Comparison of ENCODE assay signal across 9 cellular contexts in the genomic region with DNA sequence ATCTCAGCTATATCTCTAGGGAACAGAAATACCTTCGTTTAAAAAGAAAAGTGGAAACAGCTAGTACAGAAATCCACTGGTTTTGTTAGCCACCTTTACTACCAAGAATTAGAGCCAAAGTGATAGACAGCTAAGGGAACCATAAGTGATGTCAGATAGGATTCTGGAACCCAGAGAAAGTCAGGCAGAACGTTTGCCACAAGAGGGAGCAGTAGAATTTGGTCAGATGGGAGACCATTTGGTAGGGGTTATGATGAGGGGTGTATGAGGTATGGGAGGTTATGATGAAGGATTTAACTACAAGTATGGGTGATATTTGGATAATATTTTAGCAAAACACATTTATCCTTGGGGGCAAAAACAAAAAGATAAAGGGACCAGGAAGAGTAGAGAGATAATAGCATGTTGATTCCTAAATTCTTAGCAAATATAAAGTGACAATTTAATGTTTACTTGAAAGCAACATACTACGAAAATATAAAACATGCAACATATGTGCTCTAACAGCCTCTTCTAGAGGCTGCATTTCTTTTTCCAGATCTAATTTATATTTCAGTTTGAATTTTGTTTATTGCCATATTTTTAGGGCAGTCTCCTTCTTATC. TPM values are rescaled to one million over a fixed set of nuclear protein-coding genes. Genes with fewer than 3 reads are reported as not detected.
DNase-seq lines count a peak whose midpoint lies in the region; ATAC-seq and TF ChIP-seq lines count a peak whose summit lies in the region.
"Had no signal": no experiment of that assay in that cellular context is flagged by ENCODE, and none has a peak within 500 bp of the region (broad histone marks: within the 10 kb centered on the region; RNA-seq: fewer than 3 reads in every experiment).

No MANE protein-coding gene starts in this region.

- no peaks in the 10 kb centered on the region for H3K9me3 ChIP-seq in right lobe of liver
- H3K9me3 ChIP-seq: Caco-2 had no signal

- H3K4me3 ChIP-seq in WI38 (ENCODE audit: low read depth, low read length) (no peak overlapping the region), right lobe of liver (no peak overlapping the region), lower leg skin (ENCODE audit: low read depth, poor library complexity, severe bottlenecking) (no peak overlapping the region)

- no peaks in the 10 kb centered on the region for H3K36me3 ChIP-seq in right lobe of liver

- TF ChIP-seq CTCF in WI38 (IDR thresholded peaks at IDR 0.05; ENCODE audit: low read depth, low read length) (peak; percentile 51), right lobe of liver (IDR thresholded peaks at IDR 0.05) (peak; percentile 17 to 36 (median 34)), lower leg skin (IDR thresholded peaks at IDR 0.05) (no peak)

- intact Hi-C loops in right lobe of liver (cut with DNase I) (no loop called here), lower leg skin (cut with DNase I; ENCODE audit: low total_unique reads) (no loop called here)

- H3K27ac ChIP-seq in right lobe of liver = no peak overlapping the region

- H3K27me3 ChIP-seq in right lobe of liver = no peaks in the 10 kb centered on the region

- TF ChIP-seq POLR2A in right lobe of liver (IDR thresholded peaks at IDR 0.05) = no peak
- no peak for TF ChIP-seq POLR2A in lower leg skin (IDR thresholded peaks at IDR 0.05)

- peak in 2 of 4 donors; percentile 16 to 34 for ATAC-seq in right lobe of liver
- ATAC-seq in HG03520 (IDR thresholded peaks at IDR 0.05; ENCODE audit: unreplicated experiment) = no peak

- peak; percentile 21 for DNase-seq in NCI-H2107 treated with DMSO at 0.1 percent for 48 hours (lab: John Stamatoyannopoulos, UW; ENCODE audit: unreplicated experiment)
- no peak for DNase-seq in NCI-H2107 (lab: John Stamatoyannopoulos, UW)
- peak; percentile 68 for DNase-seq in NAMALWA (ENCODE audit: low spot score)
- no peak for DNase-seq in right lobe of liver
- no peak for DNase-seq in mucosa of gallbladder (ENCODE audit: low spot score)
- DNase-seq in lower leg skin (ENCODE audit: low spot score in 2 of 2) = no peak

- 15% methylated on average over 3 of the region's 3 CpGs for WGBS in right lobe of liver (ENCODE audit: insufficient coverage, low coverage, low lambda C conversion rate, missing lambda C conversion rate)
- 40 to 46% methylated on average over 3 of the region's 3 CpGs for WGBS in lower leg skin, 2 donors

- H3K4me1 ChIP-seq in right lobe of liver = no peaks in the 10 kb centered on the region
- H3K4me1 ChIP-seq: Caco-2 had no signal

RNA-seq across cellular contexts. Expression of a gene that starts 3.3 kb away (rescaled TPM):
- 10 to 100 TPM in 1 of 6 experiments, 1 to 10 TPM in 5; 3.3 to 12.1 (median 4.9) TPM for total RNA-seq in right lobe of liver
- total RNA-seq in mucosa of gallbladder = 82.9 TPM
- 10 to 100 TPM in 3 of 4 donors, 1 to 10 TPM in 1; 7.5 to 21.2 (median 13.0) TPM for total RNA-seq in lower leg skin

Comparison
In these comparisons a context has a peak if more than half of its experiments do, and no peak if none do; other contexts are left out.
1. DNase-seq: peak in NCI-H2107 treated with DMSO at 0.1 percent for 48 hours (single experiment) and NAMALWA (single experiment); none in NCI-H2107 (single experiment), right lobe of liver (0 of 3), mucosa of gallbladder (single experiment) and lower leg skin (0 of 2).
2. CTCF ChIP-seq: peak in WI38 (single experiment) and right lobe of liver (4 of 4); none in lower leg skin (0 of 3).